In genomic region chr12:93127582-93128331, GRCh38 we compare ENCODE assay signal across 8 cellular contexts.
DNase-seq lines count a peak whose midpoint lies in the region; ATAC-seq and TF ChIP-seq lines count a peak whose summit lies in the region.

No MANE protein-coding gene starts in this region.

- peaks cover 3 to 18% of the 10 kb centered on the region in 2 donors for H3K4me1 ChIP-seq in ascending aorta

- DNase-seq in MV-4-11 (lab: John Stamatoyannopoulos, UW) (peak; percentile 95), ascending aorta (ENCODE audit: low spot score in 2 of 2) (peak; percentile 46 to 93), kidney tubule cell (ENCODE audit: low spot score) (peak; percentile 60), type B pancreatic cell (ENCODE audit: extremely low spot score, unreplicated experiment) (no peak), middle frontal gyrus (ENCODE audit: extremely low spot score, low spot score) (no peak), glutamatergic neuron (no peak)

- ATAC-seq in GM21447 (IDR thresholded peaks at IDR 0.05; ENCODE audit: unreplicated experiment), result no peak
- no peak for ATAC-seq in HG03045 (IDR thresholded peaks at IDR 0.05; ENCODE audit: unreplicated experiment)

- H3K27ac ChIP-seq in ascending aorta, result peak overlapping the region; percentile 77 to 81

- intact Hi-C loops in ascending aorta (cut with DNase I), result loop anchor here (2.0 to 5.0 kb wide), 6 partner anchors 63 to 249 kb away; partner anchors contain the start of gene NUDT4

- H3K4me3 ChIP-seq in ascending aorta, result peak overlapping the region in 1 of 2 donors; percentile 10

- no peaks in the 10 kb centered on the region for H3K9me3 ChIP-seq in ascending aorta

- H3K4me3 Mint-ChIP-seq in type B pancreatic cell, result peak overlapping the region; percentile 39
- no peak overlapping the region for H3K4me3 Mint-ChIP-seq in glutamatergic neuron (ENCODE audit: unreplicated experiment)

- no peaks in the 10 kb centered on the region for H3K27me3 Mint-ChIP-seq in type B pancreatic cell
- no peaks in the 10 kb centered on the region for H3K27me3 Mint-ChIP-seq in glutamatergic neuron (ENCODE audit: unreplicated experiment)

- H3K27me3 ChIP-seq in ascending aorta, result no peaks in the 10 kb centered on the region

- H3K4me1 Mint-ChIP-seq in type B pancreatic cell (ENCODE audit: unreplicated experiment) (peaks cover 25% of the 10 kb centered on the region), glutamatergic neuron (ENCODE audit: low read depth, unreplicated experiment) (no peaks in the 10 kb centered on the region)

- peak overlapping the region; percentile 74 for H3K27ac Mint-ChIP-seq in type B pancreatic cell
- H3K27ac Mint-ChIP-seq in glutamatergic neuron (ENCODE audit: unreplicated experiment), result no peak overlapping the region

- H3K36me3 Mint-ChIP-seq in type B pancreatic cell, result no peaks in the 10 kb centered on the region
- H3K36me3 Mint-ChIP-seq in glutamatergic neuron (ENCODE audit: unreplicated experiment), result no peaks in the 10 kb centered on the region

- H3K9me3 Mint-ChIP-seq in type B pancreatic cell (no peaks in the 10 kb centered on the region), glutamatergic neuron (ENCODE audit: unreplicated experiment) (no peaks in the 10 kb centered on the region)

- no peaks in the 10 kb centered on the region for H3K36me3 ChIP-seq in ascending aorta

- TF ChIP-seq CTCF in ascending aorta (IDR thresholded peaks at IDR 0.05), result peak; percentile 54 to 70 (median 60)
- TF ChIP-seq CTCF in type B pancreatic cell (conservative IDR thresholded peaks at IDR 0.05), result no peak
- no peak for TF ChIP-seq CTCF in glutamatergic neuron (IDR thresholded peaks at IDR 0.05; ENCODE audit: partially characterized antibody, unreplicated experiment)

Comparison
In these comparisons a context has a peak if more than half of its experiments do, and no peak if none do; other contexts are left out.
1. DNase-seq: peak in MV-4-11 (single experiment), ascending aorta (2 of 2) and kidney tubule cell (single experiment); none in type B pancreatic cell (single experiment), middle frontal gyrus (single experiment) and glutamatergic neuron (single experiment).
2. CTCF ChIP-seq: peak in ascending aorta (3 of 3); none in type B pancreatic cell (single experiment) and glutamatergic neuron (single experiment).